In genomic region chr2:31429759-31430438, GRCh38 we compare ENCODE assay signal across 8 cellular contexts. TPM values are rescaled to one million over a fixed set of nuclear protein-coding genes. Genes with fewer than 3 reads are reported as not detected.
DNase-seq lines count a peak whose midpoint lies in the region; ATAC-seq and TF ChIP-seq lines count a peak whose summit lies in the region.
"Had no signal": no experiment of that assay in that cellular context is flagged by ENCODE, and none has a peak within 500 bp of the region (broad histone marks: within the 10 kb centered on the region; RNA-seq: fewer than 3 reads in every experiment).

No MANE protein-coding gene starts in this region.

- no peak overlapping the region for H2BK5ac ChIP-seq in H9 (ENCODE audit: insufficient read length, low read length)

- no peak overlapping the region for H3K56ac ChIP-seq in H9 (ENCODE audit: insufficient read length, low read depth, low read length)

- no peak overlapping the region for H2BK12ac ChIP-seq in H9 (ENCODE audit: insufficient read length, low read depth, low read length)

- DNase-seq in HT1080 (ENCODE audit: low read depth) (peak; percentile 91), T follicular helper cell (ENCODE audit: low read depth) (peak; percentile 1), H9 (no peak)
- peak; percentile 50 for DNase-seq in central memory CD4-positive, alpha-beta T cell
- peak; percentile 10 to 11 for DNase-seq in stimulated activated CD4-positive, alpha-beta T cell treated with anti-CD3 and anti-CD28 coated beads, Interleukin-2, amount 100 ng/mL, for 48 hours
- DNase-seq: activated CD4-positive, CD25-positive, alpha-beta regulatory T cell had no signal

- H3K4me2 ChIP-seq in H9 (ENCODE audit: insufficient read depth, insufficient read length, low read length) = no peak overlapping the region

- H3K4me3 Mint-ChIP-seq in H9 = no peak overlapping the region

- no peaks in the 10 kb centered on the region for H3K79me2 ChIP-seq in H9 (ENCODE audit: insufficient read depth, low read length)

- H2BK20ac ChIP-seq in H9 (ENCODE audit: low read depth, low read length, poor library complexity, severe bottlenecking) = no peak overlapping the region

- H2BK15ac ChIP-seq in H9 (ENCODE audit: low read depth, low read length) = no peak overlapping the region

- H3K79me1 ChIP-seq in H9 (ENCODE audit: insufficient read depth, low read depth, low read length, poor library complexity, severe bottlenecking) = no peaks in the 10 kb centered on the region

- WGBS in H9 (ENCODE audit: extremely low coverage, insufficient read length, low lambda C conversion rate) = no CpG with 5 or more reads among the region's 5 CpGs

- H3K9me3 ChIP-seq in H9 (ENCODE audit: control insufficient read depth, low read depth, low read length) = no peaks in the 10 kb centered on the region

- H3K27me3 ChIP-seq in H9 (ENCODE audit: insufficient read depth, low read length) = no peaks in the 10 kb centered on the region

- H3K27ac ChIP-seq in H9 (ENCODE audit: insufficient read length, low read depth, low read length) = no peak overlapping the region

- ATAC-seq in HG02885 (IDR thresholded peaks at IDR 0.05; ENCODE audit: poor library complexity, unreplicated experiment) (no peak), GM18870 (IDR thresholded peaks at IDR 0.05; ENCODE audit: unreplicated experiment) (no peak)

- peaks cover 0 to 2% of the 10 kb centered on the region in 2 experiments; a peak in 1 of 4 replicates for H3K4me1 Mint-ChIP-seq in H9

- H4K91ac ChIP-seq in H9 (ENCODE audit: insufficient read length, low read depth, low read length) = no peak overlapping the region

- H4K5ac ChIP-seq in H9 (ENCODE audit: insufficient read length, low read depth, low read length) = no peak overlapping the region

- H3K23ac ChIP-seq in H9 (ENCODE audit: insufficient read length, low read depth, low read length) = no peak overlapping the region

- H3K27me3 Mint-ChIP-seq in H9 (ENCODE audit: low read depth) = no peaks in the 10 kb centered on the region

- no peak overlapping the region for H3K4ac ChIP-seq in H9 (ENCODE audit: low read depth, low read length)

- no peak overlapping the region for H3K27ac Mint-ChIP-seq in H9

- H3K9me3 Mint-ChIP-seq in H9 = peaks cover 3 to 9% of the 10 kb centered on the region in 2 experiments; a peak in 3 of 5 replicates

- H3T11ph ChIP-seq in H9 (ENCODE audit: low read length) = no peak overlapping the region

- peaks cover 0 to 2% (median 0%) of the 10 kb centered on the region in 3 experiments; a peak in 1 of 7 replicates for H3K36me3 Mint-ChIP-seq in H9 (ENCODE audit: insufficient read depth in 1 of 3, low read depth in 3 of 3)

- no peaks in the 10 kb centered on the region for H3K4me1 ChIP-seq in H9 (ENCODE audit: insufficient read depth, low read length)

- H2AK5ac ChIP-seq in H9 (ENCODE audit: insufficient read length, low read length) = no peak overlapping the region

- H3K18ac ChIP-seq in H9 (ENCODE audit: insufficient read length, low read depth, low read length) = no peak overlapping the region

- H2AFZ ChIP-seq in H9 (ENCODE audit: low read length) = no peak overlapping the region

- no peak overlapping the region for H3K9ac ChIP-seq in H9 (ENCODE audit: extremely low read depth, insufficient read length, low read length)

- H4K20me1 ChIP-seq in H9 (ENCODE audit: control insufficient read depth, insufficient read depth, insufficient read length) = no peaks in the 10 kb centered on the region

- H3K23me2 ChIP-seq in H9 (ENCODE audit: insufficient read length, low read depth, low read length, poor library complexity, severe bottlenecking) = no peaks in the 10 kb centered on the region

- no peak overlapping the region for H2BK120ac ChIP-seq in H9 (ENCODE audit: low read depth, low read length, poor library complexity, severe bottlenecking)

- H3K14ac ChIP-seq in H9 (ENCODE audit: insufficient read depth, low read length) = no peak overlapping the region

- TF ChIP-seq CTCF in H9 (conservative IDR thresholded peaks at IDR 0.05) = no peak

- H4K8ac ChIP-seq in H9 (replicated peaks; ENCODE audit: insufficient read length, low read depth, low read length) = no peak overlapping the region

RNA-seq across cellular contexts. Expression of gene XDH, which starts 15.4 kb away (rescaled TPM):
- 3.1 and 3.7 TPM in 2 replicates for total RNA-seq in HT1080 (2014; rRNA removed; shearing (Covaris generic))
- polyA plus RNA-seq in HT1080 (2015; cell fraction: cytosol; rRNA removed) = 1.2 and 1.6 TPM in 2 replicates
- 2.0 and 3.0 TPM in 2 replicates for polyA plus RNA-seq in HT1080 (2015; cell fraction: nucleus; rRNA removed)
- total RNA-seq in H9 (2021) = 1.4 and 1.6 TPM in 2 replicates
